8 cellular contexts compared by ENCODE assay signal in the genomic region with DNA sequence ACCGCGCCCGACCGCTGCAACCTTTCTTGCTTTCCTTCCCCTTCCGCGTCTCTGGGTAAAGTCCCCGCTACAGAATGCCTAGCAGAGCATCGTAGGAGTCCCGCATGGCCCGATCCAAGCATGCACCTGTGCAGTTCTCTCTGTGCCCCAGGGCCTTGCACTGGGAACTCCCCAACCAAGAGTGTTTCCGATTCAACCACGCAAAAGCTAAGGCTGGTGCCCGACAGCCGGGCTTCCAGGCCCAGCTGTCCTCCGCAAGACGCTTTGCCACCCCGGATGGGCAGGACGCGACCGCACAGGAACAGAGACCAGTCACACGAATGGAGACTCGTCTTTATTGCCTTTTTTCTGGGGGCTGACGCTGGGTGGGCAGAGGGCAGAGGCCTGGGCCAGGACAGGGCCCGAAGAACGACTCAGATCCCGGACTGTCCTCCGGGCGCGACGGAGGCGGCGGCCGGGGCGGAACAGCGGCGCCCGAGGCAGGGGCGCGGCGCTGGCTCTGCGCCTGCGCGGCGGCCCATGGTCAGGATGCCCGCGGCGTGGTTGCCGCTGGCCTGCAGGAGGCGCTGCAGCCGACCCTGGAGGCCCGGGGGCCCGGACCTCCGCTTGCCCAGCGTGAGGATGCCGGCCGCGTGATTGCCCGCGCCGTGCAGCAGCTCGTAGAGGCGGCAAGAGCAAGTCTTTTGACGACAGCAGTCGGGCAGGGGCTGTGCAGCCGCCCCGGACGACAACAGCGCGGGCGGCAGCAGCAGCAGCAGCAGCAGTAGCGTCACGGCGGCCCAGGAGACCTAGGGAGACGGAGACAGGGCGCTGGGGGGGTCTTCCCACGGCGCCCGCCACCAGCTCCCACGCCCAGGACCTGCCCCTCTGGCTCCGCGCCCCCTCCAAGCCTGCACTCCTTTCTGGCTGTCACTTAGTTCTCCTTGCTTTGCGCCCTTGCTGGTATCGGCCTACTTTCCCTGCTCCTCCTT. TPM values are rescaled to one million over a fixed set of nuclear protein-coding genes. Genes with fewer than 3 reads are reported as not detected.
DNase-seq lines count a peak whose midpoint lies in the region; TF ChIP-seq lines count a peak whose summit lies in the region.

No MANE protein-coding gene starts in this region.

- peak; percentile 23 for TF ChIP-seq CTCF in MCF 10A (IDR thresholded peaks at IDR 0.05; ENCODE audit: unreplicated experiment)
- peak; percentile 86 for TF ChIP-seq CTCF in smooth muscle cell (IDR thresholded peaks at IDR 0.05; ENCODE audit: borderline replicate concordance, insufficient read depth, poor library complexity, severe bottlenecking)

- H3K9me3 ChIP-seq in GM23248 (ENCODE audit: low read depth) = no peaks in the 10 kb centered on the region
- no peaks in the 10 kb centered on the region for H3K9me3 ChIP-seq in smooth muscle cell (replicated peaks; ENCODE audit: low read depth)

- H2AFZ ChIP-seq in GM23248 (peak overlapping the region; percentile 97), smooth muscle cell (ENCODE audit: low read depth) (peak overlapping the region; percentile 97)

- H3K27ac ChIP-seq in GM23248 (no peak overlapping the region), smooth muscle cell (ENCODE audit: low read depth) (no peak overlapping the region)

- CTCF ChIA-PET in MCF 10A (lab: Yijun Ruan, JAX) = interaction anchor here (0.6 kb wide), 1 partner anchor 15 kb away, joined by 3 read pairs; no protein-coding TSS in a partner anchor

- 15 to 16% methylated on average over 65 to 70 of the region's 83 CpGs for WGBS in GM23248 (ENCODE audit: low coverage in 1 of 2, low lambda C conversion rate in 2 of 2, missing lambda C conversion rate in 2 of 2), 2 experiments
- 11% methylated on average over 81 of the region's 83 CpGs for WGBS in smooth muscle cell (ENCODE audit: low lambda C conversion rate)

- no peaks in the 10 kb centered on the region for H3K79me2 ChIP-seq in GM23248 (ENCODE audit: insufficient read depth)
- no peaks in the 10 kb centered on the region for H3K79me2 ChIP-seq in smooth muscle cell (ENCODE audit: low read depth)

- H3K36me3 ChIP-seq in GM23248 (ENCODE audit: low read depth) = no peaks in the 10 kb centered on the region
- H3K36me3 ChIP-seq in smooth muscle cell (ENCODE audit: low read depth) = no peaks in the 10 kb centered on the region

- H3K4me3 ChIP-seq in GM23248 (peak overlapping the region; percentile 70), smooth muscle cell (peak overlapping the region; percentile 56)

- in situ Hi-C loops in GM23248 (cut with MboI) = no loop called here

- H3K4me2 ChIP-seq in GM23248 (ENCODE audit: unreplicated experiment) (peak overlapping the region; percentile 86), smooth muscle cell (peak overlapping the region; percentile 99)

- H3K27me3 ChIP-seq in GM23248 (replicated peaks; ENCODE audit: insufficient read depth) (0 out of 2 replicates have a peak, but pooled peaks cover 5% of the 10 kb centered on the region), smooth muscle cell (ENCODE audit: low read depth) (peaks cover 39% of the 10 kb centered on the region)

- POLR2A ChIA-PET in MCF 10A (lab: Yijun Ruan, JAX) = no interaction called here

- no peaks in the 10 kb centered on the region for H3K4me1 Mint-ChIP-seq in MCF 10A (ENCODE audit: insufficient read depth, unreplicated experiment)
- peaks cover 40 to 45% of the 10 kb centered on the region in 2 donors for H3K4me1 Mint-ChIP-seq in immature natural killer cell

- H3K4me1 ChIP-seq in GM23248 (ENCODE audit: insufficient read depth) = peaks cover 11% of the 10 kb centered on the region; the same call in 1 of the 2 replicates
- H3K4me1 ChIP-seq in smooth muscle cell (ENCODE audit: low read depth) = peaks cover 18% of the 10 kb centered on the region

- intact Hi-C loops in MCF 10A (cut with micrococcal nuclease) = no loop called here

- no peak overlapping the region for H3K4me3 Mint-ChIP-seq in MCF 10A (ENCODE audit: unreplicated experiment)
- H3K4me3 Mint-ChIP-seq in immature natural killer cell = peak overlapping the region; percentile 89 to 95 (median 94)

- no peak overlapping the region for H3K27ac Mint-ChIP-seq in MCF 10A (ENCODE audit: low read depth, unreplicated experiment)
- H3K27ac Mint-ChIP-seq in immature natural killer cell = peak overlapping the region; percentile 70 to 96 (median 88)

- no peaks in the 10 kb centered on the region for H3K9me3 Mint-ChIP-seq in MCF 10A (ENCODE audit: unreplicated experiment)
- no peaks in the 10 kb centered on the region for H3K9me3 Mint-ChIP-seq in immature natural killer cell

- no TSS peak for BruUV-seq in MCF 10A (replicated peaks; lab: Mats Ljungman, UMichigan)

- H3K9ac ChIP-seq in GM23248 (peak overlapping the region; percentile 60), smooth muscle cell (ENCODE audit: low read depth) (no peak overlapping the region)

- no peaks in the 10 kb centered on the region for H3K9me2 ChIP-seq in GM23248 (ENCODE audit: insufficient read depth)

- peak; percentile 71 for DNase-seq in Daoy (ENCODE audit: low read depth)
- peak; percentile 86 for DNase-seq in GM23248
- DNase-seq in NCI-H1092 treated with DMSO at 0.1 percent for 48 hours (lab: John Stamatoyannopoulos, UW) = peak; percentile 68
- peak; percentile 88 for DNase-seq in UCSD-AML1 (lab: John Stamatoyannopoulos, UW; ENCODE audit: unreplicated experiment)
- no peak for DNase-seq in MCF 10A (ENCODE audit: unreplicated experiment)
- DNase-seq in immature natural killer cell = peak; percentile 82 to 86 (median 86)
- peak; percentile 51 for DNase-seq in smooth muscle cell (lab: John Stamatoyannopoulos, UW; ENCODE audit: unreplicated experiment)
- DNase-seq in NK-92 (lab: John Stamatoyannopoulos, UW; ENCODE audit: unreplicated experiment) = no peak

- H4K20me1 ChIP-seq in GM23248 (ENCODE audit: insufficient read depth) = no peaks in the 10 kb centered on the region
- H4K20me1 ChIP-seq in smooth muscle cell (ENCODE audit: low read depth) = no peaks in the 10 kb centered on the region

- H3K36me3 Mint-ChIP-seq in MCF 10A (ENCODE audit: insufficient read depth, unreplicated experiment) (no peaks in the 10 kb centered on the region), immature natural killer cell (no peaks in the 10 kb centered on the region)

- no peaks in the 10 kb centered on the region for H3K27me3 Mint-ChIP-seq in MCF 10A (ENCODE audit: insufficient read depth, unreplicated experiment)
- peaks cover 0 to 12% (median 4%) of the 10 kb centered on the region in 3 donors for H3K27me3 Mint-ChIP-seq in immature natural killer cell (ENCODE audit: low read depth in 3 of 3)

- H3F3A ChIP-seq in GM23248 (ENCODE audit: insufficient read depth) (no peaks in the 10 kb centered on the region), smooth muscle cell (ENCODE audit: low read depth) (no peaks in the 10 kb centered on the region)

RNA-seq across cellular contexts. Expression of gene HCRT, which starts 1.2 kb away (rescaled TPM):
- not detected in 2 replicates for total RNA-seq in Daoy (2014; rRNA removed; shearing (Covaris generic))
- total RNA-seq in GM23248 (2014; rRNA removed; shearing (Covaris generic)) = not detected in 2 replicates
- polyA plus RNA-seq in GM23248 (2016; fragmentation: Nextera tagmentation; extraction: Ambion mirVana) (not detected in 2 replicates), immature natural killer cell (not detected), smooth muscle cell (not detected in 2 replicates)
- total RNA-seq in MCF 10A (2022) (not detected in 2 replicates), smooth muscle cell (not detected in 2 replicates)

RNA-seq across cellular contexts. Expression of gene KCNH4, which starts 3.1 kb away (rescaled TPM):
- total RNA-seq in Daoy (2014; rRNA removed; shearing (Covaris generic)) = under 0.01 TPM in 1 of 2 replicates, not detected in the other
- not detected in 2 replicates for total RNA-seq in GM23248 (2014; rRNA removed; shearing (Covaris generic))
- polyA plus RNA-seq in GM23248 (2016; fragmentation: Nextera tagmentation; extraction: Ambion mirVana) (not detected in 2 replicates), immature natural killer cell (not detected), smooth muscle cell (not detected in 2 replicates)
- total RNA-seq in MCF 10A (2022) (not detected in 2 replicates), smooth muscle cell (not detected in 2 replicates)

RNA-seq across cellular contexts. Expression of gene GHDC, which starts 10.3 kb away (rescaled TPM):
- 1.8 and 2.8 TPM in 2 replicates for total RNA-seq in Daoy (2014; rRNA removed; shearing (Covaris generic))
- 25.0 and 27.6 TPM in 2 replicates for total RNA-seq in GM23248 (2014; rRNA removed; shearing (Covaris generic))
- polyA plus RNA-seq in GM23248 (2016; fragmentation: Nextera tagmentation; extraction: Ambion mirVana) = 11.1 and 13.0 TPM in 2 replicates
- total RNA-seq in MCF 10A (2022) = 6.8 and 8.9 TPM in 2 replicates
- polyA plus RNA-seq in immature natural killer cell = 10 to 100 TPM; 15.8 to 21.1 (median 19.9) TPM
- total RNA-seq in smooth muscle cell = 0.76 and 11.5 TPM in 2 replicates
- 4.8 and 6.0 TPM in 2 replicates for polyA plus RNA-seq in smooth muscle cell

RNA-seq across cellular contexts. Expression of gene RAB5C, which starts 29.2 kb away (rescaled TPM):
- total RNA-seq in Daoy (2014; rRNA removed; shearing (Covaris generic)) = 62.4 and 66.9 TPM in 2 replicates
- total RNA-seq in GM23248 (2014; rRNA removed; shearing (Covaris generic)) = 97.5 and 128 TPM in 2 replicates
- polyA plus RNA-seq in GM23248 (2016; fragmentation: Nextera tagmentation; extraction: Ambion mirVana) (123 and 124 TPM in 2 replicates), immature natural killer cell (100 to 1,000 TPM; 120 to 152 (median 133) TPM), smooth muscle cell (152 and 158 TPM in 2 replicates)
- total RNA-seq in MCF 10A (2022) (101 and 119 TPM in 2 replicates), smooth muscle cell (92.8 and 113 TPM in 2 replicates)

Comparison
In these comparisons a context has a peak if more than half of its experiments do, and no peak if none do; other contexts are left out.
1. DNase-seq: peak in Daoy (single experiment), GM23248 (single experiment), NCI-H1092 treated with DMSO at 0.1 percent for 48 hours (single experiment), UCSD-AML1 (single experiment), immature natural killer cell (3 of 3) and smooth muscle cell (single experiment); none in MCF 10A (single experiment) and NK-92 (single experiment).